ENCODE assay signal across 14 cellular contexts in the genomic region with DNA sequence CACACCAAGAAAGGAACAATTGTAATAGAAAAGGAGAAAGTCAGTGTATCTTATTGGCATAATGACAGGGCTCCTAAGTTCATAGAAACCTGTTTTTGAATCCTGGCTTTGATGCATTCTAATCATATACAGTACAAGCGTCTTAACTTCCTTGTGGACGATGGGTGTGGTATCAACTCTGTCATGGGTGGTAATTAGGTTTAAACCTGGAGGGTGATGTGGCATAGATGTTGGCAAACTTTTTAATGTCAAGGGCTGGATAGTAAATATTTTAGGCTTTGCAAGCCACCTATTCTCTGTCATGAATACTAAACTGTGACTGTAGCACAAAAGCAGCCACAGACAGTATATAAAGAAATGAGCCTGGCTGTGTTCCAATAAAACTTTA.
DNase-seq lines count a peak whose midpoint lies in the region; ATAC-seq and TF ChIP-seq lines count a peak whose summit lies in the region.
"Had no signal": no experiment of that assay in that cellular context is flagged by ENCODE, and none has a peak within 500 bp of the region (broad histone marks: within the 10 kb centered on the region; RNA-seq: fewer than 3 reads in every experiment).

No MANE protein-coding gene starts in this region.

- ATAC-seq in HG03097 (IDR thresholded peaks at IDR 0.05; ENCODE audit: low FRiP score, unreplicated experiment) (no peak), HG02981 (IDR thresholded peaks at IDR 0.05; ENCODE audit: unreplicated experiment) (no peak)

- DNase-seq in kidney tubule cell (ENCODE audit: low spot score) (peak; percentile 11), pons (ENCODE audit: low spot score) (peak; percentile 48), NCI-H446 (lab: John Stamatoyannopoulos, UW) (no peak), GM20000 (ENCODE audit: low spot score) (no peak)
- DNase-seq: COR-L47, GDM1, NCI-H1105, NCI-H2171 treated with DMSO at 0.1 percent for 48 hours, NCI-H446 treated with DMSO at 0.1 percent for 48 hours, SHP77 had no signal

- H3K27ac ChIP-seq in 22Rv1: peak overlapping the region; percentile 34; the same call in 1 of the 2 replicates
- peak overlapping the region; percentile 82 for H3K27ac ChIP-seq in cingulate gyrus (ENCODE audit: low read depth, low read length)

- no peak for TF ChIP-seq CTCF in 22Rv1 (IDR thresholded peaks at IDR 0.05)
- TF ChIP-seq CTCF in GM20000 (IDR thresholded peaks at IDR 0.05; ENCODE audit: extremely low read depth, missing control alignments): no peak

Comparison
In these comparisons a context has a peak if more than half of its experiments do, and no peak if none do; other contexts are left out.
1. DNase-seq: peak in kidney tubule cell (single experiment) and pons (single experiment); none in NCI-H446 (0 of 2) and GM20000 (single experiment).